1 cellular context compared by ENCODE assay signal in the genomic region with DNA sequence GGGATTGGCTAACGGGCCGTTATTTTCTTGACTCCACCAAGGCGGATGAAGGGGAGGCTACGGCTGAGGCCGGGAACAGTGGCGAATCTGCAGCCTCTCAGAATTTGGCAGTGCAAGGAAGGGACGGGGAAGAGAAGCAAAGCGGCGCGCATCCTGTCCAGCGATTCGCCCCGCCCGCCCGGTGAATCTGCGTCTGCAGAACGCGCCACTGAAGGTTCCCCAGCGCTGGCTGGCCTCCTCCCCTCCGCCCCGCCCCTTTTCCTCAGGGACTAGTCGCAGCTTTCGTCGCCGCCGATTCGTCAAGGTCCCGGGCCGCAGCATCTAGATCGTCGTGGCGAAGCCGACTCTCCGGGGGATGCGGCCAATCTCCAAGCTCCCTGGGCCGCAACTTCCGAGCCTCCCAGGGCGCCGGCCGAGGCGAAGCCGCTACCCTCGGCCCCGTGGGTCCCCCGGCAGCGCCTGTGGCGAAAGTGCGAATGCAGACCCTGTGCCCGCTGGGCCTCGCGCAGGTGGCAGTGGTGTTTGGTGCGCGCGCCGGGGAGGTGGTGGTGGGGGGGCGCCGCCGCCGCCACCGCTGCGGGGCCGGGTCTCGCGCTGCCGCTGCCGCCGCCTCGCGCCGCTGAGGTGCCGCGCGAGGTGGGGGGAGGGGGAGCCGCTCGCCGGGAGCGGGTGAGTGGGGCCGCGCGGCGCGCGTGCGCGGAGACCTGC.
TF ChIP-seq lines count a peak whose summit lies in the region.

A gene (plus strand): TSS at position 299 of the 708 bp plus-strand sequence. CDS start 978 bp downstream, outside the sequence.

TF ChIP-seq in K562, 482 proteins besides CTCF, POLR2A, EP300 and RAD21 (continued from another document and continues in another):
- TF ChIP-seq, protein P1, sequence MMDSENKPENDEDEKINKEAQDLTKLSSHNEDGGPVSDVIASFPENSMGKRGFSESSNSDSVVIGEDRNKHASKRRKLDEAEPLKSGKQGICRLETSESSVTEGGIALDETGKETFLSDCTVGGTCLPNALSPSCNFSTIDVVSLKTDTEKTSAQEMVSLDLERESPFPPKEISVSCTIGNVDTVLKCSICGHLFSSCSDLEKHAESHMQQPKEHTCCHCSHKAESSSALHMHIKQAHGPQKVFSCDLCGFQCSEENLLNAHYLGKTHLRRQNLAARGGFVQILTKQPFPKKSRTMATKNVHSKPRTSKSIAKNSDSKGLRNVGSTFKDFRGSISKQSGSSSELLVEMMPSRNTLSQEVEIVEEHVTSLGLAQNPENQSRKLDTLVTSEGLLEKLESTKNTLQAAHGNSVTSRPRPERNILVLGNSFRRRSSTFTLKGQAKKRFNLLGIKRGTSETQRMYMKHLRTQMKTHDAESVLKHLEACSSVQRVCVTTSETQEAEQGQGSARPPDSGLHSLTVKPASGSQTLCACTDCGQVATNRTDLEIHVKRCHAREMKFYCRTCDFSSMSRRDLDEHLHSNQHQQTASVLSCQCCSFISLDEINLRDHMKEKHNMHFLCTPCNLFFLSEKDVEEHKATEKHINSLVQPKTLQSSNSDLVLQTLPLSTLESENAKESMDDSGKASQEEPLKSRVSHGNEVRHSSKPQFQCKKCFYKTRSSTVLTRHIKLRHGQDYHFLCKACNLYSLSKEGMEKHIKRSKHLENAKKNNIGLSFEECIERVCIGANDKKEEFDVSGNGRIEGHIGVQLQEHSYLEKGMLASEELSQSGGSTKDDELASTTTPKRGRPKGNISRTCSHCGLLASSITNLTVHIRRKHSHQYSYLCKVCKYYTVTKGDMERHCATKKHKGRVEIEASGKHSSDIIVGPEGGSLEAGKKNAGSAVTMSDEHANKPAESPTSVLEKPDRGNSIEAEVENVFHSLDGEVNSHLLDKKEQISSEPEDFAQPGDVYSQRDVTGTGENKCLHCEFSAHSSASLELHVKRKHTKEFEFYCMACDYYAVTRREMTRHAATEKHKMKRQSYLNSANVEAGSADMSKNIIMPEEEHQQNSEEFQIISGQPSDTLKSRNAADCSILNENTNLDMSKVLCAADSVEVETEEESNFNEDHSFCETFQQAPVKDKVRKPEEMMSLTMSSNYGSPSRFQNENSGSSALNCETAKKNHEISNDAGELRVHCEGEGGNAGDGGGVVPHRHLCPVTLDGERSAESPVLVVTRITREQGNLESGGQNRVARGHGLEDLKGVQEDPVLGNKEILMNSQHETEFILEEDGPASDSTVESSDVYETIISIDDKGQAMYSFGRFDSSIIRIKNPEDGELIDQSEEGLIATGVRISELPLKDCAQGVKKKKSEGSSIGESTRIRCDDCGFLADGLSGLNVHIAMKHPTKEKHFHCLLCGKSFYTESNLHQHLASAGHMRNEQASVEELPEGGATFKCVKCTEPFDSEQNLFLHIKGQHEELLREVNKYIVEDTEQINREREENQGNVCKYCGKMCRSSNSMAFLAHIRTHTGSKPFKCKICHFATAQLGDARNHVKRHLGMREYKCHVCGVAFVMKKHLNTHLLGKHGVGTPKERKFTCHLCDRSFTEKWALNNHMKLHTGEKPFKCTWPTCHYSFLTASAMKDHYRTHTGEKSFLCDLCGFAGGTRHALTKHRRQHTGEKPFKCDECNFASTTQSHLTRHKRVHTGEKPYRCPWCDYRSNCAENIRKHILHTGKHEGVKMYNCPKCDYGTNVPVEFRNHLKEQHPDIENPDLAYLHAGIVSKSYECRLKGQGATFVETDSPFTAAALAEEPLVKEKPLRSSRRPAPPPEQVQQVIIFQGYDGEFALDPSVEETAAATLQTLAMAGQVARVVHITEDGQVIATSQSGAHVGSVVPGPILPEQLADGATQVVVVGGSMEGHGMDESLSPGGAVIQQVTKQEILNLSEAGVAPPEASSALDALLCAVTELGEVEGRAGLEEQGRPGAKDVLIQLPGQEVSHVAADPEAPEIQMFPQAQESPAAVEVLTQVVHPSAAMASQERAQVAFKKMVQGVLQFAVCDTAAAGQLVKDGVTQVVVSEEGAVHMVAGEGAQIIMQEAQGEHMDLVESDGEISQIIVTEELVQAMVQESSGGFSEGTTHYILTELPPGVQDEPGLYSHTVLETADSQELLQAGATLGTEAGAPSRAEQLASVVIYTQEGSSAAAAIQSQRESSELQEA (IDR thresholded peaks at IDR 0.05; ENCODE audit: low read depth): no peak
- peak; percentile 92; the same call in 1 of the 2 replicates for TF ChIP-seq LCOR (CRISPR knock-in tag; IDR thresholded peaks at IDR 0.05)
- no peak for TF ChIP-seq ZC3H8 (IDR thresholded peaks at IDR 0.05)
- TF ChIP-seq, protein P2, sequence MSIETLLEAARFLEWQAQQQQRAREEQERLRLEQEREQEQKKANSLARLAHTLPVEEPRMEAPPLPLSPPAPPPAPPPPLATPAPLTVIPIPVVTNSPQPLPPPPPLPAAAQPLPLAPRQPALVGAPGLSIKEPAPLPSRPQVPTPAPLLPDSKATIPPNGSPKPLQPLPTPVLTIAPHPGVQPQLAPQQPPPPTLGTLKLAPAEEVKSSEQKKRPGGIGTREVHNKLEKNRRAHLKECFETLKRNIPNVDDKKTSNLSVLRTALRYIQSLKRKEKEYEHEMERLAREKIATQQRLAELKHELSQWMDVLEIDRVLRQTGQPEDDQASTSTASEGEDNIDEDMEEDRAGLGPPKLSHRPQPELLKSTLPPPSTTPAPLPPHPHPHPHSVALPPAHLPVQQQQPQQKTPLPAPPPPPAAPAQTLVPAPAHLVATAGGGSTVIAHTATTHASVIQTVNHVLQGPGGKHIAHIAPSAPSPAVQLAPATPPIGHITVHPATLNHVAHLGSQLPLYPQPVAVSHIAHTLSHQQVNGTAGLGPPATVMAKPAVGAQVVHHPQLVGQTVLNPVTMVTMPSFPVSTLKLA (conservative IDR thresholded peaks at IDR 0.05): peak; percentile 96 to 98
- TF ChIP-seq ZNF699 (CRISPR knock-in tag; IDR thresholded peaks at IDR 0.05; ENCODE audit: insufficient replicate concordance): no peak
- peak; percentile 90 for TF ChIP-seq FOXM1 (IDR thresholded peaks at IDR 0.05; ENCODE audit: low read depth)
- no peak for TF ChIP-seq FOXM1 (CRISPR knock-in tag; IDR thresholded peaks at IDR 0.05; ENCODE audit: low read depth)
- TF ChIP-seq, protein P3, sequence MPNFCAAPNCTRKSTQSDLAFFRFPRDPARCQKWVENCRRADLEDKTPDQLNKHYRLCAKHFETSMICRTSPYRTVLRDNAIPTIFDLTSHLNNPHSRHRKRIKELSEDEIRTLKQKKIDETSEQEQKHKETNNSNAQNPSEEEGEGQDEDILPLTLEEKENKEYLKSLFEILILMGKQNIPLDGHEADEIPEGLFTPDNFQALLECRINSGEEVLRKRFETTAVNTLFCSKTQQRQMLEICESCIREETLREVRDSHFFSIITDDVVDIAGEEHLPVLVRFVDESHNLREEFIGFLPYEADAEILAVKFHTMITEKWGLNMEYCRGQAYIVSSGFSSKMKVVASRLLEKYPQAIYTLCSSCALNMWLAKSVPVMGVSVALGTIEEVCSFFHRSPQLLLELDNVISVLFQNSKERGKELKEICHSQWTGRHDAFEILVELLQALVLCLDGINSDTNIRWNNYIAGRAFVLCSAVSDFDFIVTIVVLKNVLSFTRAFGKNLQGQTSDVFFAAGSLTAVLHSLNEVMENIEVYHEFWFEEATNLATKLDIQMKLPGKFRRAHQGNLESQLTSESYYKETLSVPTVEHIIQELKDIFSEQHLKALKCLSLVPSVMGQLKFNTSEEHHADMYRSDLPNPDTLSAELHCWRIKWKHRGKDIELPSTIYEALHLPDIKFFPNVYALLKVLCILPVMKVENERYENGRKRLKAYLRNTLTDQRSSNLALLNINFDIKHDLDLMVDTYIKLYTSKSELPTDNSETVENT (CRISPR knock-in tag; IDR thresholded peaks at IDR 0.05): peak; percentile 48; the same call in 1 of the 2 replicates
- TF ChIP-seq ZNF24 (IDR thresholded peaks at IDR 0.05): no peak
- TF ChIP-seq, protein P4, sequence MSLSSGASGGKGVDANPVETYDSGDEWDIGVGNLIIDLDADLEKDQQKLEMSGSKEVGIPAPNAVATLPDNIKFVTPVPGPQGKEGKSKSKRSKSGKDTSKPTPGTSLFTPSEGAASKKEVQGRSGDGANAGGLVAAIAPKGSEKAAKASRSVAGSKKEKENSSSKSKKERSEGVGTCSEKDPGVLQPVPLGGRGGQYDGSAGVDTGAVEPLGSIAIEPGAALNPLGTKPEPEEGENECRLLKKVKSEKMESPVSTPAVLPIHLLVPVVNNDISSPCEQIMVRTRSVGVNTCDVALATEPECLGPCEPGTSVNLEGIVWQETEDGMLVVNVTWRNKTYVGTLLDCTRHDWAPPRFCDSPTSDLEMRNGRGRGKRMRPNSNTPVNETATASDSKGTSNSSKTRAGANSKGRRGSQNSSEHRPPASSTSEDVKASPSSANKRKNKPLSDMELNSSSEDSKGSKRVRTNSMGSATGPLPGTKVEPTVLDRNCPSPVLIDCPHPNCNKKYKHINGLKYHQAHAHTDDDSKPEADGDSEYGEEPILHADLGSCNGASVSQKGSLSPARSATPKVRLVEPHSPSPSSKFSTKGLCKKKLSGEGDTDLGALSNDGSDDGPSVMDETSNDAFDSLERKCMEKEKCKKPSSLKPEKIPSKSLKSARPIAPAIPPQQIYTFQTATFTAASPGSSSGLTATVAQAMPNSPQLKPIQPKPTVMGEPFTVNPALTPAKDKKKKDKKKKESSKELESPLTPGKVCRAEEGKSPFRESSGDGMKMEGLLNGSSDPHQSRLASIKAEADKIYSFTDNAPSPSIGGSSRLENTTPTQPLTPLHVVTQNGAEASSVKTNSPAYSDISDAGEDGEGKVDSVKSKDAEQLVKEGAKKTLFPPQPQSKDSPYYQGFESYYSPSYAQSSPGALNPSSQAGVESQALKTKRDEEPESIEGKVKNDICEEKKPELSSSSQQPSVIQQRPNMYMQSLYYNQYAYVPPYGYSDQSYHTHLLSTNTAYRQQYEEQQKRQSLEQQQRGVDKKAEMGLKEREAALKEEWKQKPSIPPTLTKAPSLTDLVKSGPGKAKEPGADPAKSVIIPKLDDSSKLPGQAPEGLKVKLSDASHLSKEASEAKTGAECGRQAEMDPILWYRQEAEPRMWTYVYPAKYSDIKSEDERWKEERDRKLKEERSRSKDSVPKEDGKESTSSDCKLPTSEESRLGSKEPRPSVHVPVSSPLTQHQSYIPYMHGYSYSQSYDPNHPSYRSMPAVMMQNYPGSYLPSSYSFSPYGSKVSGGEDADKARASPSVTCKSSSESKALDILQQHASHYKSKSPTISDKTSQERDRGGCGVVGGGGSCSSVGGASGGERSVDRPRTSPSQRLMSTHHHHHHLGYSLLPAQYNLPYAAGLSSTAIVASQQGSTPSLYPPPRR (CRISPR knock-in tag; IDR thresholded peaks at IDR 0.05; ENCODE audit: borderline replicate concordance): no peak
- TF ChIP-seq ZKSCAN3 (CRISPR knock-in tag; IDR thresholded peaks at IDR 0.05): no peak
- no peak for TF ChIP-seq ZNF124 (CRISPR knock-in tag; IDR thresholded peaks at IDR 0.05)
- no peak for TF ChIP-seq ZNF780A (CRISPR knock-in tag; IDR thresholded peaks at IDR 0.05)
- TF ChIP-seq, protein P5, sequence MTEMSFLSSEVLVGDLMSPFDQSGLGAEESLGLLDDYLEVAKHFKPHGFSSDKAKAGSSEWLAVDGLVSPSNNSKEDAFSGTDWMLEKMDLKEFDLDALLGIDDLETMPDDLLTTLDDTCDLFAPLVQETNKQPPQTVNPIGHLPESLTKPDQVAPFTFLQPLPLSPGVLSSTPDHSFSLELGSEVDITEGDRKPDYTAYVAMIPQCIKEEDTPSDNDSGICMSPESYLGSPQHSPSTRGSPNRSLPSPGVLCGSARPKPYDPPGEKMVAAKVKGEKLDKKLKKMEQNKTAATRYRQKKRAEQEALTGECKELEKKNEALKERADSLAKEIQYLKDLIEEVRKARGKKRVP (CRISPR knock-in tag; IDR thresholded peaks at IDR 0.05): 0 out of 2 replicates have a peak, but pooled peaks have one; percentile 35
- TF ChIP-seq, protein P6, sequence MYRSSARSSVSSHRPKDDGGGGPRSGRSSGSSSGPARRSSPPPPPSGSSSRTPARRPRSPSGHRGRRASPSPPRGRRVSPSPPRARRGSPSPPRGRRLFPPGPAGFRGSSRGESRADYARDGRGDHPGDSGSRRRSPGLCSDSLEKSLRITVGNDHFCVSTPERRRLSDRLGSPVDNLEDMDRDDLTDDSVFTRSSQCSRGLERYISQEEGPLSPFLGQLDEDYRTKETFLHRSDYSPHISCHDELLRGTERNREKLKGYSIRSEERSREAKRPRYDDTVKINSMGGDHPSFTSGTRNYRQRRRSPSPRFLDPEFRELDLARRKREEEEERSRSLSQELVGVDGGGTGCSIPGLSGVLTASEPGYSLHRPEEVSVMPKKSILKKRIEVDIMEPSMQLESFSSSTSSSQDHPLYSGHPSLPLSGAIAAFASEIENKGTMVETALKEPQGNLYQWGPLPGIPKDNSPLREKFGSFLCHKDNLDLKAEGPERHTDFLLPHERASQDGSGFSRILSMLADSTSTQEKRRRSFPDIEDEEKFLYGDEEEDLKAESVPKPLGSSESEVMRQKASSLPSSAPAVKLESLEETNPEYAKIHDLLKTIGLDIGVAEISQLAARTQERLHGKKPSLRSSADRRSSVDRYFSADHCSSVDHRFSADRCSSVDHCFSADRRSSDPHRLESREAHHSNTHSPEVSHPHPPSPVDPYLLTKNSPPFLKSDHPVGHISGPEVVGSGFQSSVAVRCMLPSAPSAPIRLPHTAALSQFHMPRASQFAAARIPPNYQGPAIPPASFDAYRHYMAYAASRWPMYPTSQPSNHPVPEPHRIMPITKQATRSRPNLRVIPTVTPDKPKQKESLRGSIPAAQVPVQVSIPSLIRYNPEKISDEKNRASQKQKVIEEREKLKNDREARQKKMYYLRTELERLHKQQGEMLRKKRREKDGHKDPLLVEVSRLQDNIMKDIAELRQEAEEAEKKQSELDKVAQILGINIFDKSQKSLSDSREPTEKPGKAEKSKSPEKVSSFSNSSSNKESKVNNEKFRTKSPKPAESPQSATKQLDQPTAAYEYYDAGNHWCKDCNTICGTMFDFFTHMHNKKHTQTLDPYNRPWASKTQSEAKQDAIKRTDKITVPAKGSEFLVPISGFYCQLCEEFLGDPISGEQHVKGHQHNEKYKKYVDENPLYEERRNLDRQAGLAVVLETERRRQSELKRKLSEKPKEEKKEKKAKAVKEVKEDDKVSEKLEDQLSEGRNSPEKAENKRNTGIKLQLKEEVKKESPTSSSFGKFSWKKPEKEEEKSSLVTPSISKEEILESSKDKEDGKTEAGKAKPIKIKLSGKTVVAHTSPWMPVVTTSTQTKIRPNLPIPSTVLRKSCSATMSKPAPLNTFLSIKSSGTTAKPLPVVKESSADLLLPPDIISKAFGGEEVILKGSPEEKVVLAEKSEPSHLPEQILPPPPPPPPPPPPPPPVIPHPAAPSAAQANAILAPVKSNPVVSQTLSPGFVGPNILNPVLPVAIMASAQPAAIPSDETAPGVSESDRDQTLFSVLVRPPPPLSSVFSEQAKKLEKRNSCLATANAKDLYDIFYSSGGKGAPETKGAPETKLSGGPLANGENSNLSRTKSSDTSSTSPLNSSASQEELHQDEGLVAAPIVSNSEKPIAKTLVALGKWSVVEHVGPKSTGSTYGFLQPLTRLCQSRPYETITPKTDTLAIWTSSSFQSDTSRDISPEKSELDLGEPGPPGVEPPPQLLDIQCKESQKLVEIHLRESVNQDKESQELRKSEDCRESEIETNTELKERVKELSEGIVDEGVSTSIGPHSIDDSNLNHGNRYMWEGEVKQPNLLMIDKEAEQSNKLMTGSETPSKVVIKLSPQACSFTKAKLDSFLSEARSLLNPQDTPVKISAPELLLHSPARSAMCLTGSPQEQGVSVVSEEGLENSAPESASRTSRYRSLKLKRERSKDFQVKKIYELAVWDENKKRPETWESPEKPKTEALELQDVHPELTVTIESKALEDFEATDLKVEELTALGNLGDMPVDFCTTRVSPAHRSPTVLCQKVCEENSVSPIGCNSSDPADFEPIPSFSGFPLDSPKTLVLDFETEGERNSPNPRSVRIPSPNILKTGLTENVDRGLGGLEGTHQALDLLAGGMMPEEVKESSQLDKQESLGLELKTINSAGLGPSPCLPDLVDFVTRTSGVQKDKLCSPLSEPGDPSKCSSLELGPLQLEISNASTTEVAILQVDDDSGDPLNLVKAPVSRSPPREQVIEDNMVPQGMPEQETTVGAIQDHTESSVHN (IDR thresholded peaks at IDR 0.05; ENCODE audit: borderline replicate concordance in 1 of 2, low read depth in 1 of 2): no peak
- peak; percentile 67 for TF ChIP-seq TAF9B (IDR thresholded peaks at IDR 0.05; ENCODE audit: partially characterized antibody)
- peak; percentile 100 for TF ChIP-seq U2AF1 (optimal IDR thresholded peaks at IDR 0.05; ENCODE audit: low read depth, low read length)
